10 cellular contexts compared by ENCODE assay signal in the genomic region with DNA sequence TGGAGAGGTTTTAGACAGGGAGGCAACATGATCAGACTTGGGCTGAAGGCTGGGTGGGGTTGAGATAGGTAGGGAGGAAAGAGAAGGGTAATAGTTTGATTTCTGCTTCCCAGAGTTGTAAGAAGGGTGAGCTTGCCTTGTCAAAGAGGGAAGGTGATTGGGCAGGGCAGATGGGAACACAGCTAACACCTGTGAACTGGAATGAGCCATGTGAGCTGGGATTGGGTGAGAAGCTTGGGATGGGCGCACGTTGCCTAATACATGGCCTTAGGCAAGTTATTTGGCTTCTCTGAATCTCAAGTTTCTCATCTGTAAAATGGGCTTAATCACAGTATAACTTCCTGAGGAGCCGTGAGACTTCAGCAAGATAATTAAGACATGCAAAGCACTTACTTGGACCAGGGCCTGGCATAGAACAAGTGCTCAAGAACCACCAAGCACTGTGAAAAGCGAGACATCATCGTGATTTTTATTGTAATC. TPM values are rescaled to one million over a fixed set of nuclear protein-coding genes. Genes with fewer than 3 reads are reported as not detected.
A peak's percentile ranks its signal among the peaks of the same experiment; 100 is the strongest.
DNase-seq lines count a peak whose midpoint lies in the region; ATAC-seq and TF ChIP-seq lines count a peak whose summit lies in the region.
"Had no signal": no experiment of that assay in that cellular context is flagged by ENCODE, and none has a peak within 500 bp of the region (broad histone marks: within the 10 kb centered on the region; RNA-seq: fewer than 3 reads in every experiment).

No MANE protein-coding gene starts in this region.

- H3K27ac ChIP-seq in SK-N-SH (ENCODE audit: low read depth in 2 of 2, low read length in 1 of 2) (peak overlapping the region; percentile 1 to 3; a peak in 1 of 4 replicates), skin epidermis (peak overlapping the region in 17 of 21 experiments; percentile 0 to 82 (median 44))
- H3K27ac ChIP-seq: right atrium auricular region had no signal

- ATAC-seq in SK-N-SH treated with all-trans-retinoic acid at 6 μM for 48 hours (no peak), GM18873 (IDR thresholded peaks at IDR 0.05; ENCODE audit: low FRiP score, unreplicated experiment) (no peak), HG03095 (IDR thresholded peaks at IDR 0.05; ENCODE audit: unreplicated experiment) (no peak)

- whole genome bisulfite sequencing in SK-N-SH (ENCODE audit: low lambda C conversion rate): 88% methylated on average over 5 of the region's 5 CpGs

- peak overlapping the region; percentile 72; the same call in 1 of the 2 replicates for H2AFZ ChIP-seq in SK-N-SH (ENCODE audit: low read depth)

- no peak overlapping the region for H3K4me3 ChIP-seq in SK-N-SH (ENCODE audit: low read depth in 2 of 2, low read length in 1 of 2)
- no peak overlapping the region for H3K4me3 ChIP-seq in skin epidermis
- H3K4me3 ChIP-seq: right atrium auricular region had no signal

- no peak for DNase-seq in SK-N-SH
- peak; percentile 60 for DNase-seq in NCI-H2171 (lab: John Stamatoyannopoulos, UW)
- DNase-seq in nucleus accumbens (lab: John Stamatoyannopoulos, UW): no peak
- DNase-seq: activated T-cell treated with anti-CD3 and anti-CD28 coated beads, Interleukin-2, amount 50 U/mL, for 48 hours had no signal

- no peaks in the 10 kb centered on the region for H3F3A ChIP-seq in SK-N-SH (replicated peaks; ENCODE audit: insufficient read depth)

- no peaks in the 10 kb centered on the region for H3K79me2 ChIP-seq in SK-N-SH (ENCODE audit: insufficient read depth)

- TF ChIP-seq EP300 in SK-N-SH (IDR thresholded peaks at IDR 0.05; ENCODE audit: borderline replicate concordance in 1 of 2, low read depth in 1 of 2, low read length in 1 of 2): no peak

- no peaks in the 10 kb centered on the region for H4K20me1 ChIP-seq in SK-N-SH (ENCODE audit: insufficient read depth)

- H3K9me2 ChIP-seq in SK-N-SH: no peaks in the 10 kb centered on the region

- no peaks in the 10 kb centered on the region for H3K27me3 ChIP-seq in SK-N-SH (ENCODE audit: insufficient read depth)
- H3K27me3 ChIP-seq: right atrium auricular region had no signal

- H3K4me2 ChIP-seq in SK-N-SH: no peak overlapping the region

- H3K9me3 Mint-ChIP-seq in brain: peaks cover 0 to 2% (median 0%) of the 10 kb centered on the region in 5 experiments

- H3K27ac Mint-ChIP-seq in brain: peak overlapping the region; percentile 63 to 96 (median 71)

- peaks cover 8% of the 10 kb centered on the region for H3K27me3 Mint-ChIP-seq in brain

- POLR2A ChIA-PET in SK-N-SH (lab: Yijun Ruan, JAX): interaction anchor here (0.5 kb wide), 1 partner anchor 104 kb away, joined by 3 read pairs; no protein-coding TSS in a partner anchor

- CTCF ChIA-PET in SK-N-SH (lab: Yijun Ruan, JAX): interaction anchor here (1.2 to 1.5 kb wide), 2 partner anchors 42 kb away, joined by 4 to 8 read pairs; no protein-coding TSS in a partner anchor

- no peaks in the 10 kb centered on the region for H3K36me3 Mint-ChIP-seq in brain

- H3K9ac ChIP-seq in SK-N-SH: no peak overlapping the region

- H3K4me1 Mint-ChIP-seq in brain: peaks cover 70% of the 10 kb centered on the region

- no peak overlapping the region for H3K4me3 Mint-ChIP-seq in brain

- no peaks in the 10 kb centered on the region for H3K9me3 ChIP-seq in SK-N-SH
- H3K9me3 ChIP-seq: right atrium auricular region had no signal

- TF ChIP-seq RAD21 in SK-N-SH (IDR thresholded peaks at IDR 0.05; ENCODE audit: low read length): no peak

- TF ChIP-seq CTCF in SK-N-SH (IDR thresholded peaks at IDR 0.05): no peak
- no peak for TF ChIP-seq CTCF in brain (conservative IDR thresholded peaks at IDR 0.05)

- H3K36me3 ChIP-seq in SK-N-SH (replicated peaks in 1 of 2; ENCODE audit: control insufficient read depth in 1 of 2, insufficient read depth in 2 of 2, low read length in 1 of 2): no peaks in the 10 kb centered on the region
- H3K36me3 ChIP-seq: right atrium auricular region had no signal

- H3K4me1 ChIP-seq in SK-N-SH (ENCODE audit: control insufficient read depth in 1 of 2, insufficient read depth in 2 of 2, low read depth in 1 of 2, low read length in 1 of 2): peaks cover 0 to 19% of the 10 kb centered on the region in 2 experiments; a peak in 2 of 4 replicates

TF ChIP-seq in SK-N-SH, 30 proteins besides CTCF, POLR2A, EP300 and RAD21:
- TF ChIP-seq FOXM1 (IDR thresholded peaks at IDR 0.05; ENCODE audit: low read depth) (no peak), RCOR1 (IDR thresholded peaks at IDR 0.05; ENCODE audit: low read length) (no peak), TCF12 (IDR thresholded peaks at IDR 0.05) (no peak), RXRA (IDR thresholded peaks at IDR 0.05; ENCODE audit: borderline replicate concordance, low read depth) (no peak), SMC3 (IDR thresholded peaks at IDR 0.05; ENCODE audit: low read depth, low read length) (no peak), JUND (IDR thresholded peaks at IDR 0.05) (no peak), ELF1 (IDR thresholded peaks at IDR 0.05) (no peak), FOSL2 (IDR thresholded peaks at IDR 0.05; ENCODE audit: borderline replicate concordance, low read depth) (no peak), POLR2AphosphoS5 (IDR thresholded peaks at IDR 0.05; ENCODE audit: low read depth, low read length) (no peak), MAX (IDR thresholded peaks at IDR 0.05; ENCODE audit: low read depth) (no peak)
- TF ChIP-seq, protein P1, sequence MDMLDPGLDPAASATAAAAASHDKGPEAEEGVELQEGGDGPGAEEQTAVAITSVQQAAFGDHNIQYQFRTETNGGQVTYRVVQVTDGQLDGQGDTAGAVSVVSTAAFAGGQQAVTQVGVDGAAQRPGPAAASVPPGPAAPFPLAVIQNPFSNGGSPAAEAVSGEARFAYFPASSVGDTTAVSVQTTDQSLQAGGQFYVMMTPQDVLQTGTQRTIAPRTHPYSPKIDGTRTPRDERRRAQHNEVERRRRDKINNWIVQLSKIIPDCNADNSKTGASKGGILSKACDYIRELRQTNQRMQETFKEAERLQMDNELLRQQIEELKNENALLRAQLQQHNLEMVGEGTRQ (IDR thresholded peaks at IDR 0.05; ENCODE audit: borderline replicate concordance, low read depth, low read length): no peak

TF ChIP-seq in SK-N-SH treated with all-trans-retinoic acid at 6 μM for 48 hours, 23 proteins besides CTCF, POLR2A, EP300 and RAD21 (continues in another document):
- TF ChIP-seq, protein P2, sequence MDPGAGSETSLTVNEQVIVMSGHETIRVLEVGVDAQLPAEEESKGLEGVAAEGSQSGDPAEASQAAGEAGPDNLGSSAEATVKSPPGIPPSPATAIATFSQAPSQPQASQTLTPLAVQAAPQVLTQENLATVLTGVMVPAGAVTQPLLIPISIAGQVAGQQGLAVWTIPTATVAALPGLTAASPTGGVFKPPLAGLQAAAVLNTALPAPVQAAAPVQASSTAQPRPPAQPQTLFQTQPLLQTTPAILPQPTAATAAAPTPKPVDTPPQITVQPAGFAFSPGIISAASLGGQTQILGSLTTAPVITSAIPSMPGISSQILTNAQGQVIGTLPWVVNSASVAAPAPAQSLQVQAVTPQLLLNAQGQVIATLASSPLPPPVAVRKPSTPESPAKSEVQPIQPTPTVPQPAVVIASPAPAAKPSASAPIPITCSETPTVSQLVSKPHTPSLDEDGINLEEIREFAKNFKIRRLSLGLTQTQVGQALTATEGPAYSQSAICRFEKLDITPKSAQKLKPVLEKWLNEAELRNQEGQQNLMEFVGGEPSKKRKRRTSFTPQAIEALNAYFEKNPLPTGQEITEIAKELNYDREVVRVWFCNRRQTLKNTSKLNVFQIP (CRISPR knock-in tag; IDR thresholded peaks at IDR 0.05; ENCODE audit: borderline replicate concordance, low read depth): no peak
- TF ChIP-seq PATZ1 (CRISPR knock-in tag; IDR thresholded peaks at IDR 0.05; ENCODE audit: borderline replicate concordance): no peak
- TF ChIP-seq ARNTL (CRISPR knock-in tag; IDR thresholded peaks at IDR 0.05; ENCODE audit: borderline replicate concordance, low read depth): no peak
- TF ChIP-seq, protein P3, sequence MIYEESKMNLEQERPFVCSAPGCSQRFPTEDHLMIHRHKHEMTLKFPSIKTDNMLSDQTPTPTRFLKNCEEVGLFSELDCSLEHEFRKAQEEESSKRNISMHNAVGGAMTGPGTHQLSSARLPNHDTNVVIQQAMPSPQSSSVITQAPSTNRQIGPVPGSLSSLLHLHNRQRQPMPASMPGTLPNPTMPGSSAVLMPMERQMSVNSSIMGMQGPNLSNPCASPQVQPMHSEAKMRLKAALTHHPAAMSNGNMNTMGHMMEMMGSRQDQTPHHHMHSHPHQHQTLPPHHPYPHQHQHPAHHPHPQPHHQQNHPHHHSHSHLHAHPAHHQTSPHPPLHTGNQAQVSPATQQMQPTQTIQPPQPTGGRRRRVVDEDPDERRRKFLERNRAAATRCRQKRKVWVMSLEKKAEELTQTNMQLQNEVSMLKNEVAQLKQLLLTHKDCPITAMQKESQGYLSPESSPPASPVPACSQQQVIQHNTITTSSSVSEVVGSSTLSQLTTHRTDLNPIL (CRISPR knock-in tag; IDR thresholded peaks at IDR 0.05; ENCODE audit: low read depth): no peak
- no peak for TF ChIP-seq OSR1 (CRISPR knock-in tag; IDR thresholded peaks at IDR 0.05)

RNA-seq across cellular contexts. Expression of gene ID3, which starts 33.8 kb away (rescaled TPM):
- polyA plus RNA-seq in SK-N-SH (2012; rRNA removed): 394 and 504 TPM in 2 replicates
- 247 and 268 TPM in 2 replicates for polyA plus RNA-seq in SK-N-SH (2012; cell fraction: cytosol; rRNA removed)
- 1,333 and 1,662 TPM in 2 replicates for polyA plus RNA-seq in SK-N-SH (2012; cell fraction: nucleus; rRNA removed)
- polyA plus RNA-seq in brain (ENCODE audit: insufficient read depth, low read depth, low replicate concordance): 60.1 TPM
